Comparison of ENCODE assay signal across 1 cellular context in the genomic region with DNA sequence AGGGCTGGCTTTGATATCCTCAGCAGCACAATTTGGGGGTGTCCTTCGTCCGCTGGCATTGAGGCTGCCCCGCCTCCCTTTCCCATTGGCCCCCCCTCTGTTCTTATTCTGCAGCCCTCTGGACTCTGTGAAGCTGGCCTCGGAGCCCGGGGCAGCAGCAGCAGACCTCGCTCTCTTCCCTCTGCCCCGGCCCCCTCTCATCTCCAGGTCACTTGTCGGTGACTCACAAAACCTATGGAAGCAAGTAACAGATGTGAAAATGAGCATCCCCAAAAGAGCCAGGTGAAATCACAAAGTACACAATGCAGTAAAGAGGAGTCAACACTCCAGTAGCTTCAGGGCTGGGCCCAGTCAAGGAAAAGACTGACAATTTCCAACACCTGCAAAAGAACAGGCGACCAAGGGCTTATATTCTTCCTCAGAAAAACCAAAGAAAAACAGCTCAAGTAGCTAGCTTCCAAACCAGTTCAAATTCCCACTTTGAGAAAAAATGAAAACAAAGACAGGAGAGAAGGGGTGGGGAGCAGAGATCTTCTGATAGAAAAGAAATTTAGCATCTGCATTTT.
TF ChIP-seq lines count a peak whose summit lies in the region.

No MANE protein-coding gene starts in this region.

TF ChIP-seq in WTC11, 78 proteins besides CTCF, POLR2A, EP300 and RAD21 (continued from another document):
- TF ChIP-seq, protein P1, sequence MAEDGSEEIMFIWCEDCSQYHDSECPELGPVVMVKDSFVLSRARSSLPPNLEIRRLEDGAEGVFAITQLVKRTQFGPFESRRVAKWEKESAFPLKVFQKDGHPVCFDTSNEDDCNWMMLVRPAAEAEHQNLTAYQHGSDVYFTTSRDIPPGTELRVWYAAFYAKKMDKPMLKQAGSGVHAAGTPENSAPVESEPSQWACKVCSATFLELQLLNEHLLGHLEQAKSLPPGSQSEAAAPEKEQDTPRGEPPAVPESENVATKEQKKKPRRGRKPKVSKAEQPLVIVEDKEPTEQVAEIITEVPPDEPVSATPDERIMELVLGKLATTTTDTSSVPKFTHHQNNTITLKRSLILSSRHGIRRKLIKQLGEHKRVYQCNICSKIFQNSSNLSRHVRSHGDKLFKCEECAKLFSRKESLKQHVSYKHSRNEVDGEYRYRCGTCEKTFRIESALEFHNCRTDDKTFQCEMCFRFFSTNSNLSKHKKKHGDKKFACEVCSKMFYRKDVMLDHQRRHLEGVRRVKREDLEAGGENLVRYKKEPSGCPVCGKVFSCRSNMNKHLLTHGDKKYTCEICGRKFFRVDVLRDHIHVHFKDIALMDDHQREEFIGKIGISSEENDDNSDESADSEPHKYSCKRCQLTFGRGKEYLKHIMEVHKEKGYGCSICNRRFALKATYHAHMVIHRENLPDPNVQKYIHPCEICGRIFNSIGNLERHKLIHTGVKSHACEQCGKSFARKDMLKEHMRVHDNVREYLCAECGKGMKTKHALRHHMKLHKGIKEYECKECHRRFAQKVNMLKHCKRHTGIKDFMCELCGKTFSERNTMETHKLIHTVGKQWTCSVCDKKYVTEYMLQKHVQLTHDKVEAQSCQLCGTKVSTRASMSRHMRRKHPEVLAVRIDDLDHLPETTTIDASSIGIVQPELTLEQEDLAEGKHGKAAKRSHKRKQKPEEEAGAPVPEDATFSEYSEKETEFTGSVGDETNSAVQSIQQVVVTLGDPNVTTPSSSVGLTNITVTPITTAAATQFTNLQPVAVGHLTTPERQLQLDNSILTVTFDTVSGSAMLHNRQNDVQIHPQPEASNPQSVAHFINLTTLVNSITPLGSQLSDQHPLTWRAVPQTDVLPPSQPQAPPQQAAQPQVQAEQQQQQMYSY (CRISPR knock-in tag; IDR thresholded peaks at IDR 0.05), result no peak
- TF ChIP-seq CREM (CRISPR knock-in tag; IDR thresholded peaks at IDR 0.05) (no peak), MYBL2 (CRISPR knock-in tag; IDR thresholded peaks at IDR 0.05) (no peak), HMGA2 (CRISPR knock-in tag; IDR thresholded peaks at IDR 0.05) (no peak)
